Comparison of ENCODE assay signal across 8 cellular contexts in the genomic region with DNA sequence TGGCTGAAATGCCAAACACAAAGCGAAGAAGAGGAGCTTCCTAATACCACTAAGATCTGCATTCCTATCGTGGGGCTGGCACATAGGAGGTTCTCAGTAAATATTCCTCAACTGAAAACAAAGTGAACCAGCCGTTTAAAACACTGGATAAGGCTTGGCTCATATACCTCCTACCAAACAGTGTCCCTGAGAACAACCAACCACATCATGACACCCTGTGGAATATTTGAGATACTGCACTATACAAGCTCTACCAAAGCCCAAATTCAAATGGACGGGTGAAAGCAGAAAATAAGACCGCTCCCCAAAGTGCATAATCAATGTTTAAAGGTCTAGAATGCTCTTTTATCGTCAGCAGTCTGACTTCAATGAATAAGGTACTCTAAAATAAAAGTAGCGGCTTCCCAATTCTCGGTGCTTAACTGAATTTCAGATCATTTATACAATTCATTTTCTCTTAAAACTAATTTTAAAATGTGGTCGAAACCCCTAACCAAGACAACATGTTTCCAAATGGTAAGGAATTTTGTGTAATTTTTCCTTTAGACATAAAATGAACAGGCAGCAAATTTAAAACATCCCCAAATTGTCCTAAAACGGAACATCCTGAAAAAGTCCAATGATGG.
DNase-seq lines count a peak whose midpoint lies in the region; ATAC-seq and TF ChIP-seq lines count a peak whose summit lies in the region.

No MANE protein-coding gene starts in this region.

- H3K4me1 ChIP-seq in SK-N-SH (ENCODE audit: control insufficient read depth in 1 of 2, insufficient read depth in 2 of 2, low read depth in 1 of 2, low read length in 1 of 2) (no peaks in the 10 kb centered on the region), cardiac muscle cell (ENCODE audit: low read depth) (peaks cover 5% of the 10 kb centered on the region)

- H3K9ac ChIP-seq in SK-N-SH, result no peak overlapping the region

- no peak overlapping the region for H2AFZ ChIP-seq in SK-N-SH (ENCODE audit: low read depth)

- POLR2A ChIA-PET in AG04449 (lab: Yijun Ruan, JAX), result no interaction called here
- POLR2A ChIA-PET in SK-N-SH (lab: Yijun Ruan, JAX), result no interaction called here
- POLR2A ChIA-PET in activated CD4-positive, alpha-beta T cell treated with anti-CD3 and anti-CD28 coated beads for 36 hours (lab: Charles Lee), result no interaction called here

- peaks cover 26% of the 10 kb centered on the region for H3K27me3 Mint-ChIP-seq in Calu3 (ENCODE audit: unreplicated experiment)
- peaks cover 2% of the 10 kb centered on the region for H3K27me3 Mint-ChIP-seq in activated CD4-positive, alpha-beta T cell treated with anti-CD3 and anti-CD28 coated beads for 36 hours

- no peak overlapping the region for H3K4me2 ChIP-seq in SK-N-SH

- no peaks in the 10 kb centered on the region for H4K20me1 ChIP-seq in SK-N-SH (ENCODE audit: insufficient read depth)

- TF ChIP-seq RAD21 in SK-N-SH (IDR thresholded peaks at IDR 0.05; ENCODE audit: low read length), result peak; percentile 89

- intact Hi-C loops in Calu3 (cut with micrococcal nuclease; ENCODE audit: unreplicated experiment), result loop anchor here (10.0 kb wide), 1 partner anchor 212 kb away; no protein-coding TSS in a partner anchor
- intact Hi-C loops in activated CD4-positive, alpha-beta T cell treated with anti-CD3 and anti-CD28 coated beads for 36 hours (cut with DNase I, micrococcal nuclease), result loop anchor here in 1 of 2 experiments (5.0 kb wide), 1 partner anchor 555 kb away; a partner anchor contains a TSS

- DNase-seq in AG04449 (ENCODE audit: low read depth, low spot score) (peak; percentile 16), HFF-Myc (ENCODE audit: extremely low read depth, low read depth) (peak; percentile 38), SK-N-SH (peak; percentile 57), cardiac muscle cell (ENCODE audit: low read depth in 1 of 2, low spot score in 1 of 2) (peak; percentile 58 to 71), stromal cell of bone marrow (ENCODE audit: low read depth) (peak; percentile 27), Calu3 (no peak)
- no peak for DNase-seq in activated CD4-positive, alpha-beta T cell treated with anti-CD3 and anti-CD28 coated beads for 36 hours

- no peaks in the 10 kb centered on the region for H3K9me3 Mint-ChIP-seq in Calu3 (ENCODE audit: low read depth, unreplicated experiment)
- peaks cover 16% of the 10 kb centered on the region for H3K9me3 Mint-ChIP-seq in activated CD4-positive, alpha-beta T cell treated with anti-CD3 and anti-CD28 coated beads for 36 hours (ENCODE audit: low read depth)

- H3K27me3 ChIP-seq in SK-N-SH (ENCODE audit: insufficient read depth) (no peaks in the 10 kb centered on the region), cardiac muscle cell (no peaks in the 10 kb centered on the region)

- no TSS peak for BruUV-seq in Calu3 (replicated peaks; lab: Mats Ljungman, UMichigan)

- TF ChIP-seq CTCF in AG04449 (IDR thresholded peaks at IDR 0.05; ENCODE audit: insufficient read depth, low read length, missing control alignments) (peak; percentile 39), HFF-Myc (IDR thresholded peaks at IDR 0.05; ENCODE audit: low read depth, low read length, missing control alignments) (peak; percentile 40), SK-N-SH (IDR thresholded peaks at IDR 0.05) (peak; percentile 65), cardiac muscle cell (IDR thresholded peaks at IDR 0.05; ENCODE audit: low read depth, low read length) (peak; percentile 52), Calu3 (IDR thresholded peaks at IDR 0.05; ENCODE audit: unreplicated experiment) (no peak)

- H3K36me3 ChIP-seq in SK-N-SH (replicated peaks in 1 of 2; ENCODE audit: control insufficient read depth in 1 of 2, insufficient read depth in 2 of 2, low read length in 1 of 2) (no peaks in the 10 kb centered on the region), cardiac muscle cell (no peaks in the 10 kb centered on the region)

- H3K27ac ChIP-seq in SK-N-SH (ENCODE audit: low read depth in 2 of 2, low read length in 1 of 2) (no peak overlapping the region), cardiac muscle cell (no peak overlapping the region)

- CTCF ChIA-PET in AG04449 (lab: Yijun Ruan, JAX), result interaction anchor here (0.8 to 2.3 kb wide), 14 partner anchors 8 to 1614 kb away, joined by 3 to 9 read pairs (median 3); no protein-coding TSS in a partner anchor
- CTCF ChIA-PET in SK-N-SH (lab: Yijun Ruan, JAX), result interaction anchor here (0.5 to 2.3 kb wide), 31 partner anchors 8 to 1613 kb away, joined by 3 to 25 read pairs (median 3); a partner anchor contains a TSS
- CTCF ChIA-PET in Calu3 (lab: Charles Lee), result no interaction called here
- CTCF ChIA-PET in activated CD4-positive, alpha-beta T cell treated with anti-CD3 and anti-CD28 coated beads for 36 hours (lab: Charles Lee), result interaction anchor here (0.7 kb wide), 1 partner anchor 47 kb away, joined by 3 read pairs; no protein-coding TSS in a partner anchor

- no peak overlapping the region for H3K27ac Mint-ChIP-seq in Calu3 (ENCODE audit: unreplicated experiment)
- no peak overlapping the region for H3K27ac Mint-ChIP-seq in activated CD4-positive, alpha-beta T cell treated with anti-CD3 and anti-CD28 coated beads for 36 hours

- TF ChIP-seq EP300 in SK-N-SH (IDR thresholded peaks at IDR 0.05; ENCODE audit: borderline replicate concordance in 1 of 2, low read depth in 1 of 2, low read length in 1 of 2), result no peak

- H3K4me3 ChIP-seq in AG04449 (ENCODE audit: low read depth, low read length) (no peak overlapping the region), HFF-Myc (replicated peaks; ENCODE audit: low read depth, low read length) (no peak overlapping the region), SK-N-SH (ENCODE audit: low read depth in 2 of 2, low read length in 1 of 2) (no peak overlapping the region; a peak in 1 of 4 replicates), cardiac muscle cell (no peak overlapping the region)

- no peak for ATAC-seq in GM18858 (IDR thresholded peaks at IDR 0.05; ENCODE audit: unreplicated experiment)
- ATAC-seq in activated CD4-positive, alpha-beta T cell treated with anti-CD3 and anti-CD28 coated beads for 36 hours, result no peak

- H3K9me3 ChIP-seq in SK-N-SH (peaks cover 9% of the 10 kb centered on the region; the same call in 1 of the 2 replicates), cardiac muscle cell (ENCODE audit: low read depth) (no peaks in the 10 kb centered on the region)

- no peak overlapping the region for H3K4me3 Mint-ChIP-seq in Calu3 (ENCODE audit: low read depth, unreplicated experiment)
- no peak overlapping the region for H3K4me3 Mint-ChIP-seq in activated CD4-positive, alpha-beta T cell treated with anti-CD3 and anti-CD28 coated beads for 36 hours

- H3K79me2 ChIP-seq in SK-N-SH (ENCODE audit: insufficient read depth), result no peaks in the 10 kb centered on the region

- H3K9me2 ChIP-seq in SK-N-SH, result no peaks in the 10 kb centered on the region

- no peaks in the 10 kb centered on the region for H3K36me3 Mint-ChIP-seq in Calu3 (ENCODE audit: insufficient read depth, unreplicated experiment)
- H3K36me3 Mint-ChIP-seq in activated CD4-positive, alpha-beta T cell treated with anti-CD3 and anti-CD28 coated beads for 36 hours (ENCODE audit: low read depth), result no peaks in the 10 kb centered on the region

- no peaks in the 10 kb centered on the region for H3K4me1 Mint-ChIP-seq in Calu3 (ENCODE audit: low read depth, unreplicated experiment)
- no peaks in the 10 kb centered on the region for H3K4me1 Mint-ChIP-seq in activated CD4-positive, alpha-beta T cell treated with anti-CD3 and anti-CD28 coated beads for 36 hours

- 51% methylated on average over 10 of the region's 10 CpGs for WGBS in SK-N-SH (ENCODE audit: low lambda C conversion rate)

- no peaks in the 10 kb centered on the region for H3F3A ChIP-seq in SK-N-SH (replicated peaks; ENCODE audit: insufficient read depth)

TF ChIP-seq in SK-N-SH, 30 proteins besides CTCF, POLR2A, EP300 and RAD21:
- no peak for TF ChIP-seq CHD2 (IDR thresholded peaks at IDR 0.05; ENCODE audit: low read length, partially characterized antibody)
- TF ChIP-seq SMC3 (IDR thresholded peaks at IDR 0.05; ENCODE audit: low read depth, low read length), result peak; percentile 82

Comparison
In these comparisons a context has a peak if more than half of its experiments do, and no peak if none do; other contexts are left out.
1. DNase-seq: peak in AG04449 (single experiment), HFF-Myc (single experiment), SK-N-SH (single experiment), cardiac muscle cell (2 of 2) and stromal cell of bone marrow (single experiment); none in Calu3 (single experiment) and activated CD4-positive, alpha-beta T cell treated with anti-CD3 and anti-CD28 coated beads for 36 hours (single experiment).